2 cellular contexts compared by ENCODE assay signal in the genomic region with DNA sequence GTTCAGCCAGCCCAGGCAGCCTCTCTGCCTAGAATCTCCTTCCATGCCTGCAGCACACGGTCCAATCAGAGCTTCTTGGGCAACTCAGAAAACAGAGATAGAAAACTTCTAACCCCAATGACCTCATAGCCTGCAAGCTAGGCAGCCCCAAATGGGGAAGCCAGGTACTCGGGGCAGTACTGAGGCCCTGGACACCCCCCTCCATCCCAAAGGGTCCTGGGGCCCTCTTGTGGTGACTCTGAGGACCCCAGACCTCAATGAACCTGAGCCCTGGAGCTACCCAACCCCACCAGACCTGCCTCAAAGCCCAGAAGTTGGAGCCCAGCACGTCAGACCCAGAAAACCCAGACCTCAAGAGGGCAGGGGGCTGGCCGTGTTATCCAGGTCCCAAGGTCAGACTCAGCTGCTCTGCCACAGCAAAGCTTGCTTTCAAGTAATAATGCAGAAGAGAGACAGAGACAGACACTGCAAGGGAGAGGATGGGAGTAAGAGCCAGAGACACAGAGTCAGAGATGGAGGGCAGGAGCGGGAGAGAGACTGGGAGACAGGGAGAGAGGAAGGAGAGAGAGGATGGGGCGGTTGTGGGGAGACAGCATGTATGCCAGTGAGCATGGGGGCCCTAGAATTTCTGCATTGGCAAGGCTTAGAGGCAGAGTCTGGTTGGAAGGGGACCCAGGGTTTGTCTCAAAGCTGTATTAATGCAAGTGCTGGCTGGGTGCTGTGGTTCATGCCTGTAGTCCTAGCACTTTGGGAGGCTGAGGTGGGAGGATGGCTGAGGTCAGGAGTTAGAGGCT.
TF ChIP-seq lines count a peak whose summit lies in the region.

No MANE protein-coding gene starts in this region.

TF ChIP-seq in SK-N-SH, 30 proteins besides CTCF, POLR2A, EP300 and RAD21 (continued from another document):
- TF ChIP-seq ZBTB33 (IDR thresholded peaks at IDR 0.05; ENCODE audit: borderline replicate concordance, low read depth) (no peak), PBX3 (IDR thresholded peaks at IDR 0.05) (no peak), ELF1 (IDR thresholded peaks at IDR 0.05) (no peak)

TF ChIP-seq in SK-N-SH treated with all-trans-retinoic acid at 6 μM for 48 hours, 23 proteins besides CTCF, POLR2A, EP300 and RAD21 (continued from another document):
- TF ChIP-seq TSHZ2 (CRISPR knock-in tag; IDR thresholded peaks at IDR 0.05) (no peak), ZC3H10 (CRISPR knock-in tag; IDR thresholded peaks at IDR 0.05) (no peak), ESRRG (CRISPR knock-in tag; IDR thresholded peaks at IDR 0.05) (no peak), ZFP3 (CRISPR knock-in tag; IDR thresholded peaks at IDR 0.05) (no peak), ZNF70 (CRISPR knock-in tag; IDR thresholded peaks at IDR 0.05) (no peak), OSR1 (CRISPR knock-in tag; IDR thresholded peaks at IDR 0.05) (no peak), ZNF565 (CRISPR knock-in tag; conservative IDR thresholded peaks at IDR 0.05; ENCODE audit: low read depth) (no peak), BACH2 (CRISPR knock-in tag; IDR thresholded peaks at IDR 0.05; ENCODE audit: borderline replicate concordance) (no peak), PATZ1 (CRISPR knock-in tag; IDR thresholded peaks at IDR 0.05; ENCODE audit: borderline replicate concordance) (no peak), TOX (CRISPR knock-in tag; IDR thresholded peaks at IDR 0.05; ENCODE audit: borderline replicate concordance) (no peak), ISL1 (CRISPR knock-in tag; IDR thresholded peaks at IDR 0.05) (no peak)
- TF ChIP-seq, protein P1, sequence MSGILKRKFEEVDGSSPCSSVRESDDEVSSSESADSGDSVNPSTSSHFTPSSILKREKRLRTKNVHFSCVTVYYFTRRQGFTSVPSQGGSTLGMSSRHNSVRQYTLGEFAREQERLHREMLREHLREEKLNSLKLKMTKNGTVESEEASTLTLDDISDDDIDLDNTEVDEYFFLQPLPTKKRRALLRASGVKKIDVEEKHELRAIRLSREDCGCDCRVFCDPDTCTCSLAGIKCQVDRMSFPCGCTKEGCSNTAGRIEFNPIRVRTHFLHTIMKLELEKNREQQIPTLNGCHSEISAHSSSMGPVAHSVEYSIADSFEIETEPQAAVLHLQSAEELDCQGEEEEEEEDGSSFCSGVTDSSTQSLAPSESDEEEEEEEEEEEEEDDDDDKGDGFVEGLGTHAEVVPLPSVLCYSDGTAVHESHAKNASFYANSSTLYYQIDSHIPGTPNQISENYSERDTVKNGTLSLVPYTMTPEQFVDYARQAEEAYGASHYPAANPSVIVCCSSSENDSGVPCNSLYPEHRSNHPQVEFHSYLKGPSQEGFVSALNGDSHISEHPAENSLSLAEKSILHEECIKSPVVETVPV (CRISPR knock-in tag; IDR thresholded peaks at IDR 0.05) = no peak
- TF ChIP-seq, protein P2, sequence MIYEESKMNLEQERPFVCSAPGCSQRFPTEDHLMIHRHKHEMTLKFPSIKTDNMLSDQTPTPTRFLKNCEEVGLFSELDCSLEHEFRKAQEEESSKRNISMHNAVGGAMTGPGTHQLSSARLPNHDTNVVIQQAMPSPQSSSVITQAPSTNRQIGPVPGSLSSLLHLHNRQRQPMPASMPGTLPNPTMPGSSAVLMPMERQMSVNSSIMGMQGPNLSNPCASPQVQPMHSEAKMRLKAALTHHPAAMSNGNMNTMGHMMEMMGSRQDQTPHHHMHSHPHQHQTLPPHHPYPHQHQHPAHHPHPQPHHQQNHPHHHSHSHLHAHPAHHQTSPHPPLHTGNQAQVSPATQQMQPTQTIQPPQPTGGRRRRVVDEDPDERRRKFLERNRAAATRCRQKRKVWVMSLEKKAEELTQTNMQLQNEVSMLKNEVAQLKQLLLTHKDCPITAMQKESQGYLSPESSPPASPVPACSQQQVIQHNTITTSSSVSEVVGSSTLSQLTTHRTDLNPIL (CRISPR knock-in tag; IDR thresholded peaks at IDR 0.05; ENCODE audit: low read depth) = no peak
